30 cellular contexts compared by ENCODE assay signal in the genomic region with DNA sequence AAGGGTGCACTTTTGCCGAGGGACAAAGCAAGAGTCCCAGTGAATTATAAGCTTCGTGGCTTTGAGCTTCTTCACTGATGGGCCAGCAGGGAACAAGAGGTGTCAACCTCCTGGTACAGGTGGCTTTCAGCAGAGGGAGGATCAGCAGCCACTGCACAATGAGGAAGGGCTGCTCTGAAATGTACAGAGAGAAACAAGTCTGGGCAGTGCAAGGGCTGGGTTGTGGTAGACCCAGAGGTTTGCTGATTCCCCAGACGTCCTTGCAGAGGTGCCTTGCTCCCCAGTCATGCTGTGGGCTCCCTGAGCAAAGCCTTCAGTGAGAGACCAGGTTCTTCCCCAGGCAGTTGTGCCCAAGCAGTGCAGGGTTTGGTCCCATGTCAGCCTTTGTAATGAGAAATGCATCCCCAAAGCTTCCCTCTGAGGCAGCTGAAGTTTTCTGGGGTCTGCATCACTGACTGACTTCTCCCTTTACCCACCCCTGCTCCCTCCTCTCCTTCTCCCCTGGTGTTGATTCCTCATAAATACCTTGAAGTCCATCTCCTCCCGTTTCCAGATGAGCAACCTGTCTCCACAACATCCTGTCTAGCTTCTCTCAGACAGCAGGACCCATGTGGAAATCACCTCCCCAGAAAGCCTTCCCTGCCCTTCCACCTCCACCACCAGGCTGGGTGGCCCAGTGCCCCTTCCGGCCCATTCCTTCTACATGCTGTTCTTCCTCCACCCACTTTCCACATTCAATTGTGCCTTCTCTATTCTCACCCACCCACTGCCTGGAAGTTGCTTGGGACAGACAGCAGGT.
"Had no signal": no experiment of that assay in that cellular context is flagged by ENCODE, and none has a peak within 500 bp of the region (broad histone marks: within the 10 kb centered on the region; RNA-seq: fewer than 3 reads in every experiment).

No MANE protein-coding gene starts in this region.

- H3K4me1 Mint-ChIP-seq: activated B cell treated with CpG ODN at 0.5 μM for 24 hours; activated naive CD8-positive, alpha-beta T cell treated with anti-CD3 and anti-CD28 coated beads for 36 hours; activated T-helper 17 cell treated with anti-CD3 and anti-CD28 coated beads, Interleukin-2, amount 50 U/mL, for 72 hours had no signal

- H3K9me3 Mint-ChIP-seq: activated naive CD8-positive, alpha-beta T cell treated with anti-CD3 and anti-CD28 coated beads for 36 hours had no signal

- H3K4me3 Mint-ChIP-seq: activated B cell treated with CpG ODN at 0.5 μM for 24 hours; activated CD8-positive, alpha-beta T cell treated with anti-CD3 and anti-CD28 coated beads for 36 hours; activated naive CD8-positive, alpha-beta T cell treated with anti-CD3 and anti-CD28 coated beads for 36 hours; activated T-cell treated with anti-CD3 and anti-CD28 coated beads, Interleukin-2, amount 50 U/mL, for 72 hours; activated T-helper 17 cell treated with anti-CD3 and anti-CD28 coated beads, Interleukin-2, amount 50 U/mL, for 72 hours; T-helper 1 cell treated with Interleukin-12 subunit alpha and Interleukin-12 subunit beta and Interleukin-4 antibody, amounts not matched to agents 30 μg/mL and 1 μg/mL, for 36 hours; T-helper 2 cell treated with Interferon-gamma antibody and Interleukin-4, amounts not matched to agents 5 μg/mL and 100 μg/mL, for 36 hours had no signal

- H3K27ac ChIP-seq: brain microvascular endothelial cell, KMS-11, SJCRH30, SK-N-MC had no signal

- H3K9ac ChIP-seq: KMS-11 had no signal

- H3K36me3 Mint-ChIP-seq: activated naive CD8-positive, alpha-beta T cell treated with anti-CD3 and anti-CD28 coated beads for 36 hours had no signal

- H3K27me3 ChIP-seq: brain microvascular endothelial cell, MG63, SJCRH30 had no signal

- H3K36me3 ChIP-seq: brain microvascular endothelial cell, MG63, SJCRH30 had no signal

- DNase-seq: activated B cell treated with CpG ODN at 0.5 μM for 24 hours; activated CD4-positive, alpha-beta T cell treated with anti-CD3 and anti-CD28 coated beads for 4 hours; activated CD4-positive, alpha-beta T cell treated with anti-CD3 and anti-CD28 coated beads, Interleukin-2, amount 50 U/mL, for 4 hours; activated CD4-positive, CD25-positive, alpha-beta regulatory T cell treated with anti-CD3 and anti-CD28 coated beads, Interleukin-2, amount 50 U/mL, for 72 hours; activated CD8-positive, alpha-beta T cell treated with anti-CD3 and anti-CD28 coated beads for 36 hours; activated effector memory CD4-positive, alpha-beta T cell treated with anti-CD3 and anti-CD28 coated beads, Interleukin-2, amount 50 U/mL, for 16 hours; activated naive CD4-positive, alpha-beta T cell; activated naive CD4-positive, alpha-beta T cell treated with anti-CD3 and anti-CD28 coated beads, Interleukin-2, amount 50 U/mL, for 16 hours; activated naive CD8-positive, alpha-beta T cell treated with anti-CD3 and anti-CD28 coated beads for 36 hours; activated T-cell treated with anti-CD3 and anti-CD28 coated beads, Interleukin-2, amount 50 U/mL, for 1 hour; activated T-cell treated with anti-CD3 and anti-CD28 coated beads, Interleukin-2, amount 50 U/mL, for 72 hours; amniotic stem cell; aorta; brain microvascular endothelial cell; central memory CD4-positive, alpha-beta T cell; MG63; NCI-H1048; NCI-H1105 treated with DMSO at 0.1 percent for 48 hours; NCI-H1436; NCI-H1694; NCI-H2029; NCI-H345; NCI-H524 treated with DMSO at 0.1 percent for 48 hours; SHP77; SJCRH30 had no signal

- H3K27ac Mint-ChIP-seq: activated B cell treated with CpG ODN at 0.5 μM for 24 hours; activated CD8-positive, alpha-beta T cell treated with anti-CD3 and anti-CD28 coated beads for 36 hours; activated naive CD8-positive, alpha-beta T cell treated with anti-CD3 and anti-CD28 coated beads for 36 hours; activated T-cell treated with anti-CD3 and anti-CD28 coated beads, Interleukin-2, amount 50 U/mL, for 72 hours; activated T-helper 17 cell treated with anti-CD3 and anti-CD28 coated beads, Interleukin-2, amount 50 U/mL, for 72 hours; T-helper 1 cell treated with Interleukin-12 subunit alpha and Interleukin-12 subunit beta and Interleukin-4 antibody, amounts not matched to agents 30 μg/mL and 1 μg/mL, for 36 hours; T-helper 2 cell treated with Interferon-gamma antibody and Interleukin-4, amounts not matched to agents 5 μg/mL and 100 μg/mL, for 36 hours had no signal

- H3K4me3 ChIP-seq: MG63, SJCRH30, SK-N-MC had no signal

- H3K4me2 ChIP-seq: KMS-11 had no signal

- H3K9me3 ChIP-seq: MG63, SJCRH30 had no signal

- H3K27me3 Mint-ChIP-seq: activated B cell treated with CpG ODN at 0.5 μM for 24 hours; activated CD8-positive, alpha-beta T cell treated with anti-CD3 and anti-CD28 coated beads for 36 hours; activated naive CD8-positive, alpha-beta T cell treated with anti-CD3 and anti-CD28 coated beads for 36 hours; activated T-helper 17 cell treated with anti-CD3 and anti-CD28 coated beads, Interleukin-2, amount 50 U/mL, for 72 hours had no signal

- H3K4me1 ChIP-seq: SJCRH30 had no signal
